19 cellular contexts compared by ENCODE assay signal in genomic region chr11:9144828-9145227, GRCh38. TPM values are rescaled to one million over a fixed set of nuclear protein-coding genes. Genes with fewer than 3 reads are reported as not detected.
DNase-seq lines count a peak whose midpoint lies in the region; ATAC-seq lines count a peak whose summit lies in the region.
"Had no signal": no experiment of that assay in that cellular context is flagged by ENCODE, and none has a peak within 500 bp of the region (broad histone marks: within the 10 kb centered on the region; RNA-seq: fewer than 3 reads in every experiment).

No MANE protein-coding gene starts in this region.

- H3K4me1 Mint-ChIP-seq in activated naive CD4-positive, alpha-beta T cell treated with anti-CD3 and anti-CD28 coated beads for 36 hours (ENCODE audit: low read depth), result peaks cover 29% of the 10 kb centered on the region
- peaks cover 18% of the 10 kb centered on the region for H3K4me1 Mint-ChIP-seq in T-helper 17 cell
- H3K4me1 Mint-ChIP-seq: neural progenitor cell had no signal

- no peak overlapping the region for H3K4me3 Mint-ChIP-seq in activated naive CD4-positive, alpha-beta T cell treated with anti-CD3 and anti-CD28 coated beads for 36 hours
- H3K4me3 Mint-ChIP-seq in T-helper 17 cell, result no peak overlapping the region
- H3K4me3 Mint-ChIP-seq: activated CD4-positive, alpha-beta T cell treated with anti-CD3 and anti-CD28 coated beads, Interleukin-2, amount 10 ng/mL, durations not matched to agents 24 days and 14 days; neural progenitor cell had no signal

- DNase-seq in activated naive CD4-positive, alpha-beta T cell treated with anti-CD3 and anti-CD28 coated beads for 36 hours, result no peak
- DNase-seq in activated naive CD4-positive, alpha-beta T cell treated with anti-CD3 and anti-CD28 coated beads, Interleukin-2, amount 50 U/mL, for 16 hours, result no peak
- DNase-seq in T-helper 17 cell (no peak), dermis blood vessel endothelial cell (peak; percentile 26), trophoblast cell (peak; percentile 54 to 73), medulla oblongata (ENCODE audit: extremely low spot score) (no peak)
- DNase-seq: activated CD4-positive, alpha-beta T cell treated with anti-CD3 and anti-CD28 coated beads, Interleukin-2, amount 10 ng/mL, durations not matched to agents 24 days and 14 days; activated CD8-positive, alpha-beta memory T cell treated with anti-CD3 and anti-CD28 coated beads, Interleukin-2, amount 50 U/mL, for 4 hours; activated effector memory CD4-positive, alpha-beta T cell treated with Interleukin-2 at 50 U/mL for 16 hours; cortex of kidney; foreskin melanocyte; hypothalamus; NCI-H1417; NCI-H2227 treated with DMSO at 0.1 percent for 48 hours had no signal

- no peak overlapping the region for H2BK5ac ChIP-seq in trophoblast cell (ENCODE audit: low read depth, low read length, poor library complexity)

- no peaks in the 10 kb centered on the region for H3K27me3 Mint-ChIP-seq in activated naive CD4-positive, alpha-beta T cell treated with anti-CD3 and anti-CD28 coated beads for 36 hours (ENCODE audit: low read depth)
- no peaks in the 10 kb centered on the region for H3K27me3 Mint-ChIP-seq in T-helper 17 cell
- H3K27me3 Mint-ChIP-seq: activated CD4-positive, alpha-beta T cell treated with anti-CD3 and anti-CD28 coated beads, Interleukin-2, amount 10 ng/mL, durations not matched to agents 24 days and 14 days had no signal

- no peaks in the 10 kb centered on the region for H3K9me3 ChIP-seq in T-helper 17 cell (ENCODE audit: control insufficient read depth, low read length, poor library complexity, severe bottlenecking)
- no peaks in the 10 kb centered on the region for H3K9me3 ChIP-seq in trophoblast cell (ENCODE audit: insufficient read depth, low read depth, low read length)

- no peaks in the 10 kb centered on the region for H3K79me1 ChIP-seq in trophoblast cell (ENCODE audit: low read length)

- no peak overlapping the region for H4K12ac ChIP-seq in trophoblast cell (ENCODE audit: low read depth, low read length)

- H3K36me3 Mint-ChIP-seq in activated naive CD4-positive, alpha-beta T cell treated with anti-CD3 and anti-CD28 coated beads for 36 hours (ENCODE audit: low read depth), result peaks cover 25% of the 10 kb centered on the region
- peaks cover 20% of the 10 kb centered on the region for H3K36me3 Mint-ChIP-seq in T-helper 17 cell (ENCODE audit: low read depth)

- H3K27ac ChIP-seq in trophoblast cell (ENCODE audit: low read depth, low read length), result no peak overlapping the region
- H3K27ac ChIP-seq: epithelial cell of prostate, neural progenitor cell had no signal

- H2AFZ ChIP-seq in trophoblast cell (ENCODE audit: insufficient read depth, low read length, poor library complexity), result no peak overlapping the region
- H2AFZ ChIP-seq: neural progenitor cell had no signal

- H3K36me3 ChIP-seq in trophoblast cell (ENCODE audit: control insufficient read depth in 1 of 2, insufficient read depth in 2 of 2, low read length in 2 of 2), result peaks cover 43 to 65% of the 10 kb centered on the region in 2 experiments

- no peak overlapping the region for H2BK120ac ChIP-seq in trophoblast cell (ENCODE audit: insufficient read depth, low read length, poor library complexity)

- no peak overlapping the region for H3K18ac ChIP-seq in trophoblast cell (ENCODE audit: low read length)

- no peak overlapping the region for H3K14ac ChIP-seq in trophoblast cell (ENCODE audit: low read length)

- H3K27me3 ChIP-seq in trophoblast cell (ENCODE audit: insufficient read depth, low read length), result no peaks in the 10 kb centered on the region
- H3K27me3 ChIP-seq: neural progenitor cell had no signal

- no peak overlapping the region for H3K4me2 ChIP-seq in trophoblast cell (ENCODE audit: low read length)
- H3K4me2 ChIP-seq: neural progenitor cell, smooth muscle cell had no signal

- peak overlapping the region; percentile 25 for H3K27ac Mint-ChIP-seq in activated naive CD4-positive, alpha-beta T cell treated with anti-CD3 and anti-CD28 coated beads for 36 hours
- H3K27ac Mint-ChIP-seq in T-helper 17 cell, result peak overlapping the region; percentile 14
- H3K27ac Mint-ChIP-seq: activated CD4-positive, alpha-beta T cell treated with anti-CD3 and anti-CD28 coated beads, Interleukin-2, amount 10 ng/mL, durations not matched to agents 24 days and 14 days; neural progenitor cell had no signal

- H4K8ac ChIP-seq in trophoblast cell (ENCODE audit: low read depth, low read length), result no peak overlapping the region

- no peak overlapping the region for H4K91ac ChIP-seq in trophoblast cell (ENCODE audit: low read depth, low read length)

- no CpG with 5 or more reads among the region's 2 CpGs for WGBS in trophoblast cell (ENCODE audit: extremely low coverage, insufficient coverage, insufficient read length)

- H3K4ac ChIP-seq in trophoblast cell (ENCODE audit: low read depth, low read length), result no peak overlapping the region

- H3K23ac ChIP-seq in trophoblast cell (ENCODE audit: low read length), result no peak overlapping the region

- no peak overlapping the region for H3K4me3 ChIP-seq in trophoblast cell (ENCODE audit: low read depth, low read length)
- H3K4me3 ChIP-seq: neural progenitor cell, smooth muscle cell had no signal

- no peak overlapping the region for H2BK12ac ChIP-seq in trophoblast cell (ENCODE audit: low read length)

- peaks cover 3 to 8% of the 10 kb centered on the region in 2 experiments for H3K4me1 ChIP-seq in trophoblast cell (ENCODE audit: control insufficient read depth in 1 of 2, insufficient read depth in 2 of 2, low read length in 2 of 2)

- CTCF ChIA-PET in activated naive CD4-positive, alpha-beta T cell treated with anti-CD3 and anti-CD28 coated beads for 36 hours (lab: Charles Lee), result interaction anchor here (1.0 kb wide), 1 partner anchor 50 kb away, joined by 3 read pairs; no protein-coding TSS in a partner anchor

- H3K9ac ChIP-seq in trophoblast cell (ENCODE audit: low read length), result no peak overlapping the region
- H3K9ac ChIP-seq: neural progenitor cell had no signal

- no peak overlapping the region for H2AK5ac ChIP-seq in trophoblast cell (ENCODE audit: low read length)

- H3K9me3 Mint-ChIP-seq in activated naive CD4-positive, alpha-beta T cell treated with anti-CD3 and anti-CD28 coated beads for 36 hours, result no peaks in the 10 kb centered on the region
- H3K9me3 Mint-ChIP-seq: activated CD4-positive, alpha-beta T cell treated with anti-CD3 and anti-CD28 coated beads, Interleukin-2, amount 10 ng/mL, durations not matched to agents 24 days and 14 days; neural progenitor cell had no signal

- no peaks in the 10 kb centered on the region for H3K79me2 ChIP-seq in trophoblast cell (ENCODE audit: control insufficient read depth, insufficient read depth, low read length, poor library complexity)

- intact Hi-C loops in activated naive CD4-positive, alpha-beta T cell treated with anti-CD3 and anti-CD28 coated beads for 36 hours (cut with micrococcal nuclease), result no loop called here

- ATAC-seq in T-helper 17 cell (no peak), GM21723 (IDR thresholded peaks at IDR 0.05; ENCODE audit: unreplicated experiment) (no peak), HG02610 (IDR thresholded peaks at IDR 0.05; ENCODE audit: unreplicated experiment) (no peak)

RNA-seq across cellular contexts. Expression of gene SCUBE2, which starts 53.4 kb away (rescaled TPM):
- total RNA-seq in activated naive CD4-positive, alpha-beta T cell treated with anti-CD3 and anti-CD28 coated beads for 36 hours, result under 1 TPM; 0.17 to 0.31 TPM
- total RNA-seq in T-helper 17 cell (under 1 TPM in 1 of 2 donors, not detected in 1; 0.10 TPM), dermis blood vessel endothelial cell (3.5 and 3.9 TPM in 2 replicates)
- 0.31 and 0.33 TPM in 2 replicates for polyA plus RNA-seq in trophoblast cell (2013)
- total RNA-seq: activated CD4-positive, alpha-beta T cell treated with anti-CD3 and anti-CD28 coated beads, Interleukin-2, amount 10 ng/mL, durations not matched to agents 24 days and 14 days had no signal

Comparison
In these comparisons a context has a peak if more than half of its experiments do, and no peak if none do; other contexts are left out.
1. DNase-seq: peak in dermis blood vessel endothelial cell (single experiment) and trophoblast cell (2 of 2); none in activated naive CD4-positive, alpha-beta T cell treated with anti-CD3 and anti-CD28 coated beads for 36 hours (single experiment), activated naive CD4-positive, alpha-beta T cell treated with anti-CD3 and anti-CD28 coated beads, Interleukin-2, amount 50 U/mL, for 16 hours (single experiment), T-helper 17 cell (0 of 3) and medulla oblongata (single experiment).